In genomic region chr2:63840081-63840784, GRCh38 we compare ENCODE assay signal across 8 cellular contexts. TPM values are rescaled to one million over a fixed set of nuclear protein-coding genes. Genes with fewer than 3 reads are reported as not detected.
DNase-seq lines count a peak whose midpoint lies in the region; ATAC-seq and TF ChIP-seq lines count a peak whose summit lies in the region.

No MANE protein-coding gene starts in this region.

- peak overlapping the region; percentile 99 for H3K27ac Mint-ChIP-seq in endodermal cell
- peak overlapping the region; percentile 95 to 99 (median 99) for H3K27ac Mint-ChIP-seq in naive thymus-derived CD8-positive, alpha-beta T cell

- CTCF ChIA-PET in RWPE1 (lab: Yijun Ruan, JAX): no interaction called here

- H3K36me3 Mint-ChIP-seq in endodermal cell (ENCODE audit: low read depth): no peaks in the 10 kb centered on the region
- H3K36me3 Mint-ChIP-seq in naive thymus-derived CD8-positive, alpha-beta T cell: peaks cover 0 to 3% (median 0%) of the 10 kb centered on the region in 3 donors

- ATAC-seq in GM18519 (IDR thresholded peaks at IDR 0.05; ENCODE audit: low FRiP score, unreplicated experiment) (peak; percentile 16), HG03025 (IDR thresholded peaks at IDR 0.05; ENCODE audit: low FRiP score, unreplicated experiment) (peak; percentile 24)
- ATAC-seq in naive thymus-derived CD8-positive, alpha-beta T cell: peak; percentile 14 to 19

- H3K4me3 Mint-ChIP-seq in endodermal cell: peak overlapping the region; percentile 98
- peak overlapping the region; percentile 94 to 100 (median 98) for H3K4me3 Mint-ChIP-seq in naive thymus-derived CD8-positive, alpha-beta T cell

- no peaks in the 10 kb centered on the region for H3K4me1 ChIP-seq in BE2C
- no peaks in the 10 kb centered on the region for H3K4me1 ChIP-seq in endodermal cell (ENCODE audit: control insufficient read depth, insufficient read depth, low read length)

- H3K27ac ChIP-seq in RWPE1: peak overlapping the region; percentile 98
- H3K27ac ChIP-seq in endodermal cell (ENCODE audit: low read depth, low read length): no peak overlapping the region

- H3K4me1 Mint-ChIP-seq in endodermal cell: peaks cover 32% of the 10 kb centered on the region
- peaks cover 13 to 45% (median 38%) of the 10 kb centered on the region in 4 donors for H3K4me1 Mint-ChIP-seq in naive thymus-derived CD8-positive, alpha-beta T cell

- H3K36me3 ChIP-seq in BE2C (no peaks in the 10 kb centered on the region), endodermal cell (ENCODE audit: control insufficient read depth, insufficient read depth, low read length) (no peaks in the 10 kb centered on the region)

- WGBS in endodermal cell (ENCODE audit: insufficient coverage in 1 of 2, insufficient read length in 1 of 2), 2 experiments: 9 to 14% methylated on average over 15 to 24 of the region's 24 CpGs

- peak overlapping the region; percentile 68 for H3K9ac ChIP-seq in endodermal cell (ENCODE audit: extremely low read depth, low read length, poor library complexity, severe bottlenecking)

- H3K9me3 ChIP-seq in BE2C (no peaks in the 10 kb centered on the region), endodermal cell (ENCODE audit: control insufficient read depth, low read length) (no peaks in the 10 kb centered on the region)

- H3K27me3 ChIP-seq in BE2C (no peaks in the 10 kb centered on the region), endodermal cell (ENCODE audit: control insufficient read depth, insufficient read depth, low read length, poor library complexity, severe bottlenecking) (no peaks in the 10 kb centered on the region)

- TF ChIP-seq CTCF in BE2C (IDR thresholded peaks at IDR 0.05; ENCODE audit: low read depth, low read length) (no peak), RWPE1 (conservative IDR thresholded peaks at IDR 0.05; ENCODE audit: low read depth) (no peak), endodermal cell (conservative IDR thresholded peaks at IDR 0.05) (no peak)

- DNase-seq in BE2C: no peak
- DNase-seq in RWPE1 (ENCODE audit: low spot score): peak; percentile 12
- no peak for DNase-seq in endodermal cell
- DNase-seq in naive thymus-derived CD8-positive, alpha-beta T cell: peak in 1 of 10 donors; percentile 2
- no peak for DNase-seq in H4 (ENCODE audit: low spot score)
- DNase-seq in kidney glomerular epithelial cell (lab: John Stamatoyannopoulos, UW): no peak

- no peaks in the 10 kb centered on the region for H3K9me3 Mint-ChIP-seq in endodermal cell
- H3K9me3 Mint-ChIP-seq in naive thymus-derived CD8-positive, alpha-beta T cell: no peaks in the 10 kb centered on the region

- H3K27me3 Mint-ChIP-seq in endodermal cell (ENCODE audit: insufficient read depth): no peaks in the 10 kb centered on the region
- H3K27me3 Mint-ChIP-seq in naive thymus-derived CD8-positive, alpha-beta T cell: no peaks in the 10 kb centered on the region

- H3K4me3 ChIP-seq in BE2C (ENCODE audit: low read depth, low read length): peak overlapping the region; percentile 72
- peak overlapping the region; percentile 94 for H3K4me3 ChIP-seq in endodermal cell (ENCODE audit: low read length)

- POLR2A ChIA-PET in RWPE1 (lab: Yijun Ruan, JAX; ENCODE audit: low non-redundant PET): no interaction called here
- POLR2A ChIA-PET in naive thymus-derived CD8-positive, alpha-beta T cell (lab: Charles Lee): interaction anchor here (1.4 to 3.8 kb wide), 8 partner anchors 10 to 1387 kb away, joined by 3 to 40 read pairs (median 10); partner anchors contain the start of genes ACTR2, MDH1 and WDPCP

RNA-seq across cellular contexts. Expression of gene UGP2, which starts 1.5 kb away (rescaled TPM):
- polyA plus RNA-seq in BE2C (2012; ENCODE audit: insufficient read depth, insufficient read length, low read depth): 13.0 TPM
- 100 to 1,000 TPM; 104 to 136 TPM for total RNA-seq in endodermal cell
- 118 TPM for polyA plus RNA-seq in endodermal cell (2013, experiment 1 of 2)
- 86.8 TPM for polyA plus RNA-seq in endodermal cell (2013, experiment 2 of 2)
- 10 to 100 TPM; 77.2 to 89.1 TPM for total RNA-seq in naive thymus-derived CD8-positive, alpha-beta T cell
- 100 to 1,000 TPM; 112 to 148 (median 135) TPM for polyA plus RNA-seq in naive thymus-derived CD8-positive, alpha-beta T cell
- 69.6 and 79.8 TPM in 2 replicates for total RNA-seq in H4 (2014; rRNA removed; shearing (Covaris generic))
